In genomic region chr20:58518387-58518786, GRCh38 we compare ENCODE assay signal across 21 cellular contexts. TPM values are rescaled to one million over a fixed set of nuclear protein-coding genes. Genes with fewer than 3 reads are reported as not detected.
"Had no signal": no experiment of that assay in that cellular context is flagged by ENCODE, and none has a peak within 500 bp of the region (broad histone marks: within the 10 kb centered on the region; RNA-seq: fewer than 3 reads in every experiment).

No MANE protein-coding gene starts in this region.

- H3K27ac ChIP-seq: HL-60, KMS-11 had no signal

- DNase-seq: Kasumi-1, MM.1S, NCI-H1092 treated with DMSO at 0.1 percent for 48 hours, NCI-H1436, NCI-H187, NCI-H2029, NCI-H2081 treated with DMSO at 0.1 percent for 48 hours, NCI-H2171, NCI-H226, NCI-H446, NCI-H510A treated with DMSO at 0.1 percent for 48 hours, NCI-H526, NCI-H82, RPMI8226, SHP77, SK-N-SH had no signal

- H3K4me2 ChIP-seq: KMS-11, SK-N-SH had no signal

- H3K4me3 ChIP-seq: K562 had no signal

- H3K9me3 ChIP-seq: SK-N-SH had no signal

- H3K4me3 Mint-ChIP-seq: IgD-negative memory B cell had no signal

RNA-seq across cellular contexts. Expression of gene APCDD1L, which starts 3.2 kb away (rescaled TPM):
- total RNA-seq: K562, SK-MEL-5 had no signal
